In the genomic region with DNA sequence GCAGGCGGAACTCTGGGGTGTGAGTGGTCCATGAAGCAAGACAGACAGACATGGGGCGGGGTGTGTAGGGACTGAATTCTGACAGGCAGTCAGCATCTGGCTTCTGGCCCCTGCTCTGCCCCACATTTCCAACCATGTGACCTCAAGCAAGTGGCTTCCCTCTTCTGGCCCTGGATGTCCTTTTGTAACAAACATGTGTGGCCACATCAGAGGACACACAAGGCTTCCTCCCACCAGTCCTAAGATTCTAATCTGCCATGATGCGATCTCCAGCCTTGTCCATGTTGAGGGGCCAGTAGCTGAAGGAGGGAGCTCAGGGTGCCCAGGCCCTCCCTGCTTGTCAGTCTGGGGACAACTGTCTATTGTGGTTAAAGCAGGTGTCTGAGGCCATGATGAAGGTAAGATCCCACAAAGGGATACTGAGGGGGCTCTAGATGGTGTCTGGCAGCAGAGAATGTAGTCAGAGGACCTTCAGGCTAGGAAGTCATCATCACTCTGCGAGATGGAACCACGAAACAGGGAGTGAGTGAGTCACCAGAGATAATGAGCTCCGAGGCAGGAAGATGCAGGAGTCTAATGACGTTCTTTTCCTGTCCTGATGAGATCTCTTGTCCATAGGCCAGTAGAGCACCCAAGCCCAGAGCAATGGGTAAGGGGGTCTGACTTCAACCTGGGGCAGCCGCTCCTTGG, we compare ENCODE assay signal across 13 cellular contexts. TPM values are rescaled to one million over a fixed set of nuclear protein-coding genes. Genes with fewer than 3 reads are reported as not detected.
A peak's percentile ranks its signal among the peaks of the same experiment; 100 is the strongest.
DNase-seq lines count a peak whose midpoint lies in the region; ATAC-seq lines count a peak whose summit lies in the region.
"Had no signal": no experiment of that assay in that cellular context is flagged by ENCODE, and none has a peak within 500 bp of the region (broad histone marks: within the 10 kb centered on the region; RNA-seq: fewer than 3 reads in every experiment).

No MANE protein-coding gene starts in this region.

- H3K36me3 Mint-ChIP-seq in activated CD4-positive, alpha-beta T cell treated with anti-CD3 and anti-CD28 coated beads, Interleukin-2, amount 10 ng/mL, durations not matched to agents 24 days and 14 days (ENCODE audit: low read depth) = no peaks in the 10 kb centered on the region
- H3K36me3 Mint-ChIP-seq: stimulated activated memory B cell treated with anti-CD40 and anti-IgM and Interleukin-4, amounts not matched to agents 10 μg/mL and 1 μg/mL and 100 μg/mL, for 72 hours had no signal

- H3K27ac ChIP-seq in SJSA1 = 0 out of 2 replicates have a peak overlapping the region, but pooled peaks have one; percentile 34
- peak overlapping the region; percentile 11 for H3K27ac ChIP-seq in effector memory CD4-positive, alpha-beta T cell (ENCODE audit: insufficient read depth, low read length, poor library complexity, severe bottlenecking)
- H3K27ac ChIP-seq: parathyroid adenoma had no signal

- no peak overlapping the region for H3K4me3 ChIP-seq in SJSA1
- no peak overlapping the region for H3K4me3 ChIP-seq in effector memory CD4-positive, alpha-beta T cell (ENCODE audit: insufficient read depth, low read depth, low read length, poor library complexity, severe bottlenecking)

- peaks cover 33% of the 10 kb centered on the region for H3K4me1 ChIP-seq in SJSA1 (replicated peaks)
- no peaks in the 10 kb centered on the region for H3K4me1 ChIP-seq in effector memory CD4-positive, alpha-beta T cell (ENCODE audit: control insufficient read depth, insufficient read depth, low read length, poor library complexity, severe bottlenecking)
- H3K4me1 ChIP-seq: parathyroid adenoma had no signal

- intact Hi-C loops in activated CD4-positive, alpha-beta T cell treated with anti-CD3 and anti-CD28 coated beads, Interleukin-2, amount 10 ng/mL, durations not matched to agents 24 days and 14 days (cut with micrococcal nuclease) = no loop called here

- H3K36me3 ChIP-seq in SJSA1 = no peaks in the 10 kb centered on the region
- H3K36me3 ChIP-seq in effector memory CD4-positive, alpha-beta T cell (ENCODE audit: control insufficient read depth, insufficient read depth, low read length) = no peaks in the 10 kb centered on the region

- no peaks in the 10 kb centered on the region for H3K27me3 ChIP-seq in SJSA1 (replicated peaks)
- no peaks in the 10 kb centered on the region for H3K27me3 ChIP-seq in effector memory CD4-positive, alpha-beta T cell (replicated peaks; ENCODE audit: control insufficient read depth, insufficient read depth, low read length, poor library complexity, severe bottlenecking)

- H3K4me3 Mint-ChIP-seq in activated CD4-positive, alpha-beta T cell treated with anti-CD3 and anti-CD28 coated beads, Interleukin-2, amount 10 ng/mL, durations not matched to agents 24 days and 14 days = no peak overlapping the region
- no peak overlapping the region for H3K4me3 Mint-ChIP-seq in stimulated activated naive CD8-positive, alpha-beta T cell treated with anti-CD3 and anti-CD28 coated beads, Interleukin-15, amount 100 ng/mL, for 72 hours
- H3K4me3 Mint-ChIP-seq: stimulated activated memory B cell treated with anti-CD40 and anti-IgM and Interleukin-4, amounts not matched to agents 10 μg/mL and 1 μg/mL and 100 μg/mL, for 72 hours had no signal

- peak; percentile 57 for DNase-seq in activated CD4-positive, alpha-beta T cell treated with anti-CD3 and anti-CD28 coated beads, Interleukin-2, amount 10 ng/mL, durations not matched to agents 24 days and 14 days
- DNase-seq in activated CD4-positive, alpha-beta T cell treated with anti-CD3 and anti-CD28 coated beads for 1 hour = no peak
- peak; percentile 42 to 47 for DNase-seq in SJSA1 (ENCODE audit: low read depth in 1 of 2, low spot score in 2 of 2)
- DNase-seq in effector memory CD4-positive, alpha-beta T cell = no peak
- DNase-seq in stimulated activated naive CD8-positive, alpha-beta T cell treated with anti-CD3 and anti-CD28 coated beads, Interleukin-15, amount 100 ng/mL, for 72 hours = no peak
- no peak for DNase-seq in foreskin melanocyte
- DNase-seq in retina = no peak
- DNase-seq: ACHN; activated effector memory CD4-positive, alpha-beta T cell treated with Interleukin-2 at 50 U/mL for 16 hours had no signal

- H3K27me3 Mint-ChIP-seq in activated CD4-positive, alpha-beta T cell treated with anti-CD3 and anti-CD28 coated beads, Interleukin-2, amount 10 ng/mL, durations not matched to agents 24 days and 14 days = peaks cover 9% of the 10 kb centered on the region
- peaks cover 19% of the 10 kb centered on the region for H3K27me3 Mint-ChIP-seq in stimulated activated naive CD8-positive, alpha-beta T cell treated with anti-CD3 and anti-CD28 coated beads, Interleukin-15, amount 100 ng/mL, for 72 hours

- no peaks in the 10 kb centered on the region for H3K9me3 ChIP-seq in SJSA1 (replicated peaks)
- H3K9me3 ChIP-seq in effector memory CD4-positive, alpha-beta T cell (ENCODE audit: control insufficient read depth, low read length) = no peaks in the 10 kb centered on the region

- peaks cover 4% of the 10 kb centered on the region for H3K4me1 Mint-ChIP-seq in activated CD4-positive, alpha-beta T cell treated with anti-CD3 and anti-CD28 coated beads, Interleukin-2, amount 10 ng/mL, durations not matched to agents 24 days and 14 days
- no peaks in the 10 kb centered on the region for H3K4me1 Mint-ChIP-seq in stimulated activated naive CD8-positive, alpha-beta T cell treated with anti-CD3 and anti-CD28 coated beads, Interleukin-15, amount 100 ng/mL, for 72 hours
- H3K4me1 Mint-ChIP-seq: stimulated activated memory B cell treated with anti-CD40 and anti-IgM and Interleukin-4, amounts not matched to agents 10 μg/mL and 1 μg/mL and 100 μg/mL, for 72 hours had no signal

- no peak overlapping the region for H3K27ac Mint-ChIP-seq in activated CD4-positive, alpha-beta T cell treated with anti-CD3 and anti-CD28 coated beads, Interleukin-2, amount 10 ng/mL, durations not matched to agents 24 days and 14 days
- peak overlapping the region in 1 of 2 donors; percentile 10 for H3K27ac Mint-ChIP-seq in stimulated activated naive CD8-positive, alpha-beta T cell treated with anti-CD3 and anti-CD28 coated beads, Interleukin-15, amount 100 ng/mL, for 72 hours
- H3K27ac Mint-ChIP-seq: stimulated activated memory B cell treated with anti-CD40 and anti-IgM and Interleukin-4, amounts not matched to agents 10 μg/mL and 1 μg/mL and 100 μg/mL, for 72 hours had no signal

- ATAC-seq in stimulated activated naive CD8-positive, alpha-beta T cell treated with anti-CD3 and anti-CD28 coated beads, Interleukin-15, amount 100 ng/mL, for 72 hours = peak; percentile 22
- ATAC-seq in activated CD4-positive, CD25-positive, alpha-beta regulatory T cell treated with anti-CD3 and anti-CD28 coated beads, Interleukin-2, amount 50 U/mL, for 24 hours = no peak
- ATAC-seq: stimulated activated memory B cell treated with anti-CD40 and anti-IgM and Interleukin-4, amounts not matched to agents 10 μg/mL and 1 μg/mL and 100 μg/mL, for 72 hours had no signal

- H3K9me3 Mint-ChIP-seq in activated CD4-positive, alpha-beta T cell treated with anti-CD3 and anti-CD28 coated beads, Interleukin-2, amount 10 ng/mL, durations not matched to agents 24 days and 14 days = no peaks in the 10 kb centered on the region
- no peaks in the 10 kb centered on the region for H3K9me3 Mint-ChIP-seq in stimulated activated naive CD8-positive, alpha-beta T cell treated with anti-CD3 and anti-CD28 coated beads, Interleukin-15, amount 100 ng/mL, for 72 hours
- H3K9me3 Mint-ChIP-seq: stimulated activated memory B cell treated with anti-CD40 and anti-IgM and Interleukin-4, amounts not matched to agents 10 μg/mL and 1 μg/mL and 100 μg/mL, for 72 hours had no signal

RNA-seq across cellular contexts. Expression of gene DRD2, which starts 27.4 kb away (rescaled TPM):
- not detected in 2 replicates for total RNA-seq in activated CD4-positive, alpha-beta T cell treated with anti-CD3 and anti-CD28 coated beads, Interleukin-2, amount 10 ng/mL, durations not matched to agents 24 days and 14 days
- total RNA-seq in SJSA1 (2014; rRNA removed; shearing (Covaris generic)) = not detected in 2 replicates
- total RNA-seq: lung microvascular endothelial cell had no signal

Comparison
In these comparisons a context has a peak if more than half of its experiments do, and no peak if none do; other contexts are left out.
1. DNase-seq: peak in activated CD4-positive, alpha-beta T cell treated with anti-CD3 and anti-CD28 coated beads, Interleukin-2, amount 10 ng/mL, durations not matched to agents 24 days and 14 days (single experiment) and SJSA1 (2 of 2); none in activated CD4-positive, alpha-beta T cell treated with anti-CD3 and anti-CD28 coated beads for 1 hour (single experiment), effector memory CD4-positive, alpha-beta T cell (0 of 3), stimulated activated naive CD8-positive, alpha-beta T cell treated with anti-CD3 and anti-CD28 coated beads, Interleukin-15, amount 100 ng/mL, for 72 hours (0 of 2), foreskin melanocyte (single experiment) and retina (single experiment).